1 cellular context compared by ENCODE assay signal in genomic region chrX:42869659-42870476, GRCh38.
A peak's percentile ranks its signal among the peaks of the same experiment; 100 is the strongest.
TF ChIP-seq lines count a peak whose summit lies in the region.

No MANE protein-coding gene starts in this region.

TF ChIP-seq in GM12878, 131 proteins besides CTCF, POLR2A, EP300 and RAD21 (continued from another document and continues in another):
- TF ChIP-seq ZNF687 (IDR thresholded peaks at IDR 0.05) = no peak
- 0 out of 2 replicates have a peak, but pooled peaks have one; percentile 21 for TF ChIP-seq PML (IDR thresholded peaks at IDR 0.05; ENCODE audit: low read length)
- no peak for TF ChIP-seq CREM (IDR thresholded peaks at IDR 0.05; ENCODE audit: low read depth)
- TF ChIP-seq BCL11A (IDR thresholded peaks at IDR 0.05; ENCODE audit: low read depth, low read length) = peak; percentile 44; the same call in 1 of the 2 replicates
- TF ChIP-seq NFXL1 (IDR thresholded peaks at IDR 0.05; ENCODE audit: borderline replicate concordance) = no peak
- TF ChIP-seq EZH2 (IDR thresholded peaks at IDR 0.05; ENCODE audit: borderline replicate concordance, control insufficient read depth, low read depth, low read length) = no peak
- TF ChIP-seq ATF2 (IDR thresholded peaks at IDR 0.05; ENCODE audit: low read length) = peak; percentile 54; the same call in 1 of the 2 replicates
- peak; percentile 55 to 75; a peak in 3 of 4 replicates for TF ChIP-seq IKZF2 (IDR thresholded peaks at IDR 0.05)
- TF ChIP-seq NR2F1 (conservative IDR thresholded peaks at IDR 0.05) = peak; percentile 82
- TF ChIP-seq ZNF207 (IDR thresholded peaks at IDR 0.05; ENCODE audit: borderline replicate concordance) = no peak
- peak; percentile 47 for TF ChIP-seq RELA (IDR thresholded peaks at IDR 0.05; ENCODE audit: borderline replicate concordance, partially characterized antibody)
- TF ChIP-seq BCL3 (IDR thresholded peaks at IDR 0.05; ENCODE audit: borderline replicate concordance, insufficient read depth, low read depth, low read length, poor library complexity, severe bottlenecking) = peak; percentile 53
- TF ChIP-seq PAX5 (IDR thresholded peaks at IDR 0.05; ENCODE audit: borderline replicate concordance, low read depth, low read length) = peak; percentile 52; the same call in 1 of the 2 replicates
- TF ChIP-seq ASH2L (IDR thresholded peaks at IDR 0.05; ENCODE audit: borderline replicate concordance, low read depth) = no peak
- TF ChIP-seq TCF12 (IDR thresholded peaks at IDR 0.05; ENCODE audit: low read depth, low read length) = 0 out of 2 replicates have a peak, but pooled peaks have one; percentile 7
- TF ChIP-seq NKRF (conservative IDR thresholded peaks at IDR 0.05) = no peak
- TF ChIP-seq SKIL (IDR thresholded peaks at IDR 0.05; ENCODE audit: low read depth, poor library complexity, severe bottlenecking) = peak; percentile 18
- no peak for TF ChIP-seq FOXK2 (IDR thresholded peaks at IDR 0.05)
- no peak for TF ChIP-seq NRF1 (conservative IDR thresholded peaks at IDR 0.05; ENCODE audit: low read depth, low read length)
- no peak for TF ChIP-seq MXI1 (IDR thresholded peaks at IDR 0.05; ENCODE audit: low read depth, low read length)
- TF ChIP-seq MTA3 (IDR thresholded peaks at IDR 0.05; ENCODE audit: borderline replicate concordance, low read length) = no peak
- TF ChIP-seq PRDM15 (CRISPR knock-in tag; IDR thresholded peaks at IDR 0.05) = no peak
- no peak for TF ChIP-seq USF2 (IDR thresholded peaks at IDR 0.05; ENCODE audit: borderline replicate concordance, low read depth, low read length)
- TF ChIP-seq PKNOX1 (IDR thresholded peaks at IDR 0.05) = peak; percentile 94
- peak; percentile 90 for TF ChIP-seq NFIC (IDR thresholded peaks at IDR 0.05; ENCODE audit: low read depth, low read length)
- TF ChIP-seq RFX5 (IDR thresholded peaks at IDR 0.05; ENCODE audit: low read depth, low read length) = no peak
- TF ChIP-seq CREB1 (IDR thresholded peaks at IDR 0.05; ENCODE audit: low read depth) = no peak
- TF ChIP-seq IRF5 (IDR thresholded peaks at IDR 0.05; ENCODE audit: borderline replicate concordance) = no peak
- no peak for TF ChIP-seq RAD51 (IDR thresholded peaks at IDR 0.05)
- no peak for TF ChIP-seq KLF5 (IDR thresholded peaks at IDR 0.05; ENCODE audit: partially characterized antibody)
- TF ChIP-seq HDGF (IDR thresholded peaks at IDR 0.05) = no peak
- TF ChIP-seq MAX (IDR thresholded peaks at IDR 0.05; ENCODE audit: low read depth, low read length) = no peak
- no peak for TF ChIP-seq POLR2AphosphoS2 (IDR thresholded peaks at IDR 0.05; ENCODE audit: low read depth, low read length)
- no peak for TF ChIP-seq SUPT20H (IDR thresholded peaks at IDR 0.05; ENCODE audit: borderline replicate concordance, control insufficient read depth, low read depth, low read length)
- TF ChIP-seq KAT2A (conservative IDR thresholded peaks at IDR 0.05; ENCODE audit: control insufficient read depth, low read depth, low read length) = no peak
- TF ChIP-seq RELB (IDR thresholded peaks at IDR 0.05; ENCODE audit: low read depth) = peak; percentile 49
- no peak for TF ChIP-seq CBX3 (IDR thresholded peaks at IDR 0.05; ENCODE audit: borderline replicate concordance, low read depth)
- no peak for TF ChIP-seq CHD1 (IDR thresholded peaks at IDR 0.05; ENCODE audit: low read depth, low read length)
- TF ChIP-seq SUZ12 (IDR thresholded peaks at IDR 0.05; ENCODE audit: unreplicated experiment) = no peak
